Comparison of ENCODE assay signal across 1 cellular context in the genomic region with DNA sequence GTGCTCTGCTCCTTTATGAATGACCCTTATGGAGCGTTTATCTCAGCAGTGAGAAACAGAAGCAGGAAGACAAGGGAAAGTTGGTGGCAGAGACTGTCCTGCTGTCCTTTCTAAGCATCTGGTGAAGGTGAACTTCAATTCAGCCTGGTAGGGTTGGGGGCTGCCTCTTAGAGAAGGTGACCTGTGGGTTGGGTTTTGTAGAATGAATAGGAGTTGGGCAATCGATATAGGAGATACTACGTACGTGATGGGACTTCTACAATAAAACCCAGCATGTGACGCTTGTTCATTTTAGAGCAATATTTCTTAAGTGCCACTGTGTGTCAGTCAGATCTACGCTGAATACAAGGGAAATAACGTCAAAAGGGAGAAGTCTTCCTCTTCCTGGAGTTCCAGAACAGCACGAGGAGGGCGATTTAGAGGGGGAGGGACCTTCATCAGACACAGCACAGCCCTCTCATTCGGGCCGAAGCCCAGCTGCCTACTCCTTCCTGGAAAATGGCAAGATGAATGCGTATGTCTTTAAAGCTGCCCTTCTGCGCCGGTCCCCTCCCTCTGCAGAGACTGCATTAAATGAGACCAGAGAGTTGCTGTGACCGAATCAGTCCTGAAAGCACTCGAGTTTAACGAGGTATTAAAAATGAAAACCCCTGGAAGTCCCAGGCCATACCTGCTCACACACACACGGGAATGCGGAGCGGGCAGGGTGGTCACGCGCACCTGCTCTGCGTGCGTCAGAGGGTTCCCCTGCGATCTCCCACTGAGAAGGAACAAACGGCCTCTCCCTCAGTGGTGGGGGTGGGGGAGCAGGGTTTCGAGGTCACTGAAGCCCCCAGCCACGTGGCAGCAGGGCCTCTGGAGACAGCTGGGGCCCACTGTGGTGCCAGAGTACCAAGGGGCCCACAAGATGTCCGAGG.
TF ChIP-seq lines count a peak whose summit lies in the region.

No MANE protein-coding gene starts in this region.

TF ChIP-seq in GM23338, 12 proteins besides CTCF, POLR2A, EP300 and RAD21 (continued from another document):
- TF ChIP-seq REST (IDR thresholded peaks at IDR 0.05; ENCODE audit: unreplicated experiment) (no peak), NANOG (IDR thresholded peaks at IDR 0.05; ENCODE audit: borderline replicate concordance) (no peak), ETS1 (IDR thresholded peaks at IDR 0.05) (no peak), STAT1 (IDR thresholded peaks at IDR 0.05; ENCODE audit: unreplicated experiment) (no peak), ZNF462 (CRISPR knock-in tag; IDR thresholded peaks at IDR 0.05) (no peak), JUNB (IDR thresholded peaks at IDR 0.05; ENCODE audit: unreplicated experiment) (no peak)
